18 cellular contexts compared by ENCODE assay signal in the genomic region with DNA sequence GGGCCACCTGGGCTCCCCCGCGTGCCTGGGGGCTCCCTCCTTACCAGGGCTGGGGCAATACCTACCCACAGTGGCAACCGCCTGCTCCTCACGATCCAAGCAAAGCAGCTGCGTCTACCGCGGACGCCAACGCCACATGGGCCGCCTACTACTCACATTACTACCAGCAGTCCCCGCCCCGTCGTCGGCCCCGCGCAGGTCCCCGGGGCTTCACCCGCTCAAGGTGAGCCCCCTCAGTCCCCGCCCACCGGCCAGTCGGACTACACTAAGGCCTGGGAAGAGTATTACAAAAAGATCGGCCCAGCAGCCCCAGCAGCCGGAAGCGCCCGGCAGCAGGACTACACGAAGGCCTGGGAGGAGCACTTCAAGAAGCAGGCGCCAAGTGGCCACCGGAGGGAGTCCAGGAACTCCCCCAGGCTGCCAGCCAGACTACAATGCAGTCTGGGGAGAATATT.
DNase-seq lines count a peak whose midpoint lies in the region; ATAC-seq and TF ChIP-seq lines count a peak whose summit lies in the region.
"Had no signal": no experiment of that assay in that cellular context is flagged by ENCODE, and none has a peak within 500 bp of the region (broad histone marks: within the 10 kb centered on the region; RNA-seq: fewer than 3 reads in every experiment).

No MANE protein-coding gene starts in this region.

- intact Hi-C loops in PC-9 (cut with micrococcal nuclease; ENCODE audit: unreplicated experiment), result no loop called here

- no peak overlapping the region for H3K4me3 ChIP-seq in PC-9
- H3K4me3 ChIP-seq: Peyer's patch, right lobe of liver, stomach had no signal

- no peaks in the 10 kb centered on the region for H3K9me3 ChIP-seq in PC-9 (ENCODE audit: insufficient read depth, low read depth)
- H3K9me3 ChIP-seq: Peyer's patch, right lobe of liver had no signal

- H3K9me2 ChIP-seq in PC-9 (ENCODE audit: insufficient read depth), result no peaks in the 10 kb centered on the region

- H2AFZ ChIP-seq in PC-9, result no peak overlapping the region

- TF ChIP-seq CTCF in GM12873 (IDR thresholded peaks at IDR 0.05; ENCODE audit: insufficient read depth, low read depth, low read length, missing control alignments) (peak; percentile 9), RWPE1 (conservative IDR thresholded peaks at IDR 0.05; ENCODE audit: low read depth) (no peak), PC-9 (conservative IDR thresholded peaks at IDR 0.05) (no peak)

- H3K4me1 Mint-ChIP-seq in T-cell, result no peaks in the 10 kb centered on the region
- H3K4me1 Mint-ChIP-seq: activated CD8-positive, alpha-beta memory T cell treated with anti-CD3 and anti-CD28 coated beads, Interleukin-2, amount 10 ng/mL, durations not matched to agents 7 days and 5 days had no signal

- no peaks in the 10 kb centered on the region for H3K27me3 ChIP-seq in PC-9 (ENCODE audit: insufficient read depth, low read depth)
- H3K27me3 ChIP-seq: Peyer's patch, right lobe of liver, stomach had no signal

- H3K79me2 ChIP-seq in PC-9 (ENCODE audit: low read depth), result no peaks in the 10 kb centered on the region

- no TSS peak for BruUV-seq in PC-9 (replicated peaks; lab: Mats Ljungman, UMichigan)

- no peaks in the 10 kb centered on the region for H3F3A ChIP-seq in PC-9 (ENCODE audit: insufficient read depth, low read depth)

- peak overlapping the region; percentile 11 for H3K27ac ChIP-seq in RWPE1
- H3K27ac ChIP-seq in PC-9, result no peak overlapping the region
- H3K27ac ChIP-seq: Peyer's patch, right lobe of liver, stomach had no signal

- no peaks in the 10 kb centered on the region for H3K4me1 ChIP-seq in PC-9 (replicated peaks; ENCODE audit: insufficient read depth)
- H3K4me1 ChIP-seq: Peyer's patch, right lobe of liver, stomach had no signal

- no peak overlapping the region for H3K4me3 Mint-ChIP-seq in T-cell
- H3K4me3 Mint-ChIP-seq: activated CD8-positive, alpha-beta memory T cell treated with anti-CD3 and anti-CD28 coated beads, Interleukin-2, amount 10 ng/mL, durations not matched to agents 7 days and 5 days; natural killer cell treated with Interleukin-12 subunit alpha and Interleukin-12 subunit beta and Interleukin-15 and Interleukin-18, amount 100 ng/mL, for 72 hours had no signal

- ATAC-seq in T-cell (replicated peaks in 1 of 4), result no peak
- ATAC-seq: activated CD8-positive, alpha-beta memory T cell treated with anti-CD3 and anti-CD28 coated beads, Interleukin-2, amount 10 ng/mL, durations not matched to agents 7 days and 5 days had no signal

- POLR2A ChIA-PET in RWPE1 (lab: Yijun Ruan, JAX; ENCODE audit: low non-redundant PET), result no interaction called here
- POLR2A ChIA-PET in PC-9 (lab: Charles Lee; ENCODE audit: unreplicated experiment), result no interaction called here
- POLR2A ChIA-PET in T-cell (lab: Charles Lee), result no interaction called here

- peaks cover 0 to 2% (median 0%) of the 10 kb centered on the region in 3 donors for H3K9me3 Mint-ChIP-seq in T-cell
- H3K9me3 Mint-ChIP-seq: natural killer cell treated with Interleukin-12 subunit alpha and Interleukin-12 subunit beta and Interleukin-15 and Interleukin-18, amount 100 ng/mL, for 72 hours had no signal

- peaks cover 0 to 1% of the 10 kb centered on the region in 2 donors for H3K27me3 Mint-ChIP-seq in T-cell

- no peak overlapping the region for H3K27ac Mint-ChIP-seq in T-cell
- H3K27ac Mint-ChIP-seq: activated CD8-positive, alpha-beta memory T cell treated with anti-CD3 and anti-CD28 coated beads, Interleukin-2, amount 10 ng/mL, durations not matched to agents 7 days and 5 days; natural killer cell treated with Interleukin-12 subunit alpha and Interleukin-12 subunit beta and Interleukin-15 and Interleukin-18, amount 100 ng/mL, for 72 hours had no signal

- no peaks in the 10 kb centered on the region for H4K20me1 ChIP-seq in PC-9 (ENCODE audit: insufficient read depth)

- CTCF ChIA-PET in RWPE1 (lab: Yijun Ruan, JAX) (no interaction called here), PC-9 (lab: Charles Lee) (no interaction called here), T-cell (lab: Charles Lee) (no interaction called here)

- DNase-seq in 8988T (peak; percentile 36), RWPE1 (ENCODE audit: low spot score) (no peak), iPS DF 19.7 (ENCODE audit: low read depth, low spot score) (peak; percentile 69), PC-9 (no peak), NCI-H2171 (lab: John Stamatoyannopoulos, UW) (no peak), T-cell (no peak), OCI-M1 (lab: John Stamatoyannopoulos, UW) (no peak)
- DNase-seq: activated CD8-positive, alpha-beta memory T cell treated with anti-CD3 and anti-CD28 coated beads, Interleukin-2, amount 10 ng/mL, durations not matched to agents 7 days and 5 days; activated naive CD4-positive, alpha-beta T cell treated with anti-CD3 and anti-CD28 coated beads, Interleukin-2, amount 50 U/mL, for 16 hours; C1 segment of cervical spinal cord; GF-D8; left cardiac atrium; NCI-H2107; stomach had no signal

- no peaks in the 10 kb centered on the region for H3K36me3 Mint-ChIP-seq in T-cell
- H3K36me3 Mint-ChIP-seq: activated CD8-positive, alpha-beta memory T cell treated with anti-CD3 and anti-CD28 coated beads, Interleukin-2, amount 10 ng/mL, durations not matched to agents 7 days and 5 days; natural killer cell treated with Interleukin-12 subunit alpha and Interleukin-12 subunit beta and Interleukin-15 and Interleukin-18, amount 100 ng/mL, for 72 hours had no signal

- H3K36me3 ChIP-seq in PC-9 (ENCODE audit: low read depth), result no peaks in the 10 kb centered on the region
- H3K36me3 ChIP-seq: Peyer's patch, right lobe of liver, stomach had no signal

- no peak overlapping the region for H3K4me2 ChIP-seq in PC-9

Comparison
In these comparisons a context has a peak if more than half of its experiments do, and no peak if none do; other contexts are left out.
1. DNase-seq: peak in 8988T (single experiment) and iPS DF 19.7 (single experiment); none in RWPE1 (single experiment), PC-9 (0 of 2), NCI-H2171 (single experiment), T-cell (0 of 34) and OCI-M1 (single experiment).